In the genomic region with DNA sequence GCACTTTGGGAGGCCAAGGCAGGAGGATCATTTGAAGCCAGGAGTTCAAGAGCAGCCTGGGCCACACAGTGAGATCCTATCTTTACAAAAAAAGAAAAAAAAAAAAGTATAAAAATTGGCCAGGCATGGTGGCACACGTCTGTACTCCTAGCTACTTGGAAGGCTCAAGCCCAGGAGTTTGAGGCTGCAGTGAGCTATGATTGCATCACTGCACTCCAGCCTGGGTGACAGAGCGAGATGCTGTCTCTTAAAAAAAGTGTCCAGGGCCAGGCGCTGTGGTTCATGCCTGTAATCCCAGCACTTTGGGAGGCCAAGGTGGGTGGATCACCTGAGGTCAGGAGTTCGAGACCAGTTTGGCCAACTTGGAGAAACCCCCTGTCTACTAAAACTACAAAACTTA, we compare ENCODE assay signal across 17 cellular contexts. TPM values are rescaled to one million over a fixed set of nuclear protein-coding genes. Genes with fewer than 3 reads are reported as not detected.
"Had no signal": no experiment of that assay in that cellular context is flagged by ENCODE, and none has a peak within 500 bp of the region (broad histone marks: within the 10 kb centered on the region; RNA-seq: fewer than 3 reads in every experiment).

No MANE protein-coding gene starts in this region.

RNA-seq across cellular contexts. Expression of gene NWD1, which starts 45.8 kb away (rescaled TPM):
- total RNA-seq: activated CD4-positive, alpha-beta memory T cell treated with anti-CD3 and anti-CD28 coated beads for 36 hours; activated CD4-positive, alpha-beta T cell treated with anti-CD3 and anti-CD28 coated beads, Interleukin-2, amount 10 ng/mL, durations not matched to agents 24 days and 14 days; activated CD8-positive, alpha-beta memory T cell treated with anti-CD3 and anti-CD28 coated beads for 36 hours; activated CD8-positive, alpha-beta T cell treated with anti-CD3 and anti-CD28 coated beads for 36 hours; activated naive CD4-positive, alpha-beta T cell treated with anti-CD3 and anti-CD28 coated beads for 36 hours; activated naive CD4-positive, alpha-beta T cell treated with anti-CD3 and anti-CD28 coated beads, Interleukin-2, amount 50 U/mL, for 72 hours; activated naive CD8-positive, alpha-beta T cell treated with anti-CD3 and anti-CD28 coated beads for 36 hours; activated T-cell treated with anti-CD3 and anti-CD28 coated beads, Interleukin-2, amount 50 U/mL, for 4 hours; activated T-cell treated with anti-CD3 and anti-CD28 coated beads, Interleukin-2, amount 50 U/mL, for 72 hours; activated T-helper 1 cell treated with anti-CD3 and anti-CD28 coated beads, Interleukin-12 subunit alpha, Interleukin-12 subunit beta, Interleukin-2, Interleukin-4 antibody, amounts not matched to agents 30 ng/mL and 10 ng/mL and 1 ng/mL, durations not matched to agents 14 hours and 24 hours and 36 hours; activated T-helper 17 cell treated with anti-CD3 and anti-CD28 coated beads, Interleukin-2, amount 50 U/mL, for 72 hours; astrocyte; cardiac septum; T-helper 1 cell treated with Interleukin-12 subunit alpha and Interleukin-12 subunit beta and Interleukin-4 antibody, amounts not matched to agents 30 ng/mL and 1 ng/mL, for 36 hours; T-helper 2 cell treated with Interferon-gamma antibody and Interleukin-4, amounts not matched to agents 100 ng/mL and 5 ng/mL, for 36 hours had no signal
- polyA plus RNA-seq: adrenal gland, aorta had no signal
